Comparison of ENCODE assay signal across 8 cellular contexts in genomic region chr3:38345879-38346583, GRCh38. TPM values are rescaled to one million over a fixed set of nuclear protein-coding genes. Genes with fewer than 3 reads are reported as not detected.
DNase-seq lines count a peak whose midpoint lies in the region; ATAC-seq and TF ChIP-seq lines count a peak whose summit lies in the region.

No MANE protein-coding gene starts in this region.

- H3F3A ChIP-seq in MM.1S (ENCODE audit: insufficient read depth, low read length) = no peaks in the 10 kb centered on the region

- no peaks in the 10 kb centered on the region for H3K9me2 ChIP-seq in MM.1S (replicated peaks; ENCODE audit: insufficient read depth, low read length)
- no peaks in the 10 kb centered on the region for H3K9me2 ChIP-seq in Karpas-422 (replicated peaks; ENCODE audit: insufficient read depth, low read length)

- no peak overlapping the region for H3K9ac ChIP-seq in MM.1S (ENCODE audit: low read length)
- H3K9ac ChIP-seq in Karpas-422 (ENCODE audit: low read length) = no peak overlapping the region

- DNase-seq in NCI-H82 (lab: John Stamatoyannopoulos, UW) = peak; percentile 7
- no peak for DNase-seq in NCI-H82 treated with DMSO at 0.1 percent for 48 hours (lab: John Stamatoyannopoulos, UW; ENCODE audit: unreplicated experiment)
- DNase-seq in MM.1S = no peak
- no peak for DNase-seq in epithelial cell of proximal tubule (ENCODE audit: low read depth)
- no peak for DNase-seq in sciatic nerve (ENCODE audit: low spot score)
- DNase-seq in Karpas-422 = no peak
- no peak for DNase-seq in Ammon's horn (ENCODE audit: low spot score)

- H2AFZ ChIP-seq in MM.1S (ENCODE audit: low read length) (peak overlapping the region; percentile 88), Karpas-422 (ENCODE audit: low read length) (no peak overlapping the region)

- H3K27ac ChIP-seq in MM.1S (ENCODE audit: low read length) (no peak overlapping the region), Karpas-422 (ENCODE audit: low read length) (no peak overlapping the region)

- TF ChIP-seq CTCF in MM.1S (IDR thresholded peaks at IDR 0.05; ENCODE audit: low read length) (no peak), epithelial cell of proximal tubule (conservative IDR thresholded peaks at IDR 0.05; ENCODE audit: low read depth, low read length) (no peak)

- H3K4me2 ChIP-seq in MM.1S (ENCODE audit: low read depth, low read length) = peak overlapping the region; percentile 95; the same call in 1 of the 2 replicates
- H3K4me2 ChIP-seq in Karpas-422 (ENCODE audit: low read depth, low read length, poor library complexity, severe bottlenecking) = no peak overlapping the region

- peaks cover 22% of the 10 kb centered on the region for H3K79me2 ChIP-seq in MM.1S (ENCODE audit: low read length)
- H3K79me2 ChIP-seq in Karpas-422 (ENCODE audit: low read length) = no peaks in the 10 kb centered on the region

- no peaks in the 10 kb centered on the region for H3K9me3 ChIP-seq in MM.1S (replicated peaks; ENCODE audit: insufficient read depth, low read length)
- no peaks in the 10 kb centered on the region for H3K9me3 ChIP-seq in Karpas-422 (ENCODE audit: low read length)

- H3K27me3 ChIP-seq in MM.1S (replicated peaks; ENCODE audit: insufficient read depth, low read length) = no peaks in the 10 kb centered on the region
- H3K27me3 ChIP-seq in Karpas-422 (ENCODE audit: low read length) = no peaks in the 10 kb centered on the region

- ATAC-seq in sciatic nerve (peak; percentile 58), HG02678 (IDR thresholded peaks at IDR 0.05; ENCODE audit: unreplicated experiment) (no peak)

- H3K4me3 ChIP-seq in MM.1S (ENCODE audit: low read length) (peak overlapping the region; percentile 98; the same call in 1 of the 2 replicates), epithelial cell of proximal tubule (ENCODE audit: low read depth, low read length) (peak overlapping the region; percentile 79), Karpas-422 (ENCODE audit: low read length) (no peak overlapping the region)

- no peaks in the 10 kb centered on the region for H3K36me3 ChIP-seq in MM.1S (replicated peaks; ENCODE audit: insufficient read depth, low read length)
- no peaks in the 10 kb centered on the region for H3K36me3 ChIP-seq in Karpas-422 (ENCODE audit: insufficient read depth, low read length)

- no peaks in the 10 kb centered on the region for H3K4me1 ChIP-seq in MM.1S (ENCODE audit: low read length)
- peaks cover 2% of the 10 kb centered on the region for H3K4me1 ChIP-seq in Karpas-422 (ENCODE audit: low read length)

- intact Hi-C loops in sciatic nerve (cut with DNase I) = no loop called here

- H4K20me1 ChIP-seq in MM.1S (ENCODE audit: insufficient read depth, low read length) = no peaks in the 10 kb centered on the region
- no peaks in the 10 kb centered on the region for H4K20me1 ChIP-seq in Karpas-422 (ENCODE audit: insufficient read depth, low read depth, low read length)

RNA-seq across cellular contexts. Expression of gene XYLB, which starts 0.6 kb away (rescaled TPM):
- total RNA-seq in epithelial cell of proximal tubule (2.5 and 7.8 TPM in 2 replicates), sciatic nerve (5.3 TPM)
- total RNA-seq in Karpas-422 (2014; rRNA removed; shearing (Covaris generic); ENCODE audit: low replicate concordance) = not detected in 2 replicates
